Comparison of ENCODE assay signal across 8 cellular contexts in the genomic region with DNA sequence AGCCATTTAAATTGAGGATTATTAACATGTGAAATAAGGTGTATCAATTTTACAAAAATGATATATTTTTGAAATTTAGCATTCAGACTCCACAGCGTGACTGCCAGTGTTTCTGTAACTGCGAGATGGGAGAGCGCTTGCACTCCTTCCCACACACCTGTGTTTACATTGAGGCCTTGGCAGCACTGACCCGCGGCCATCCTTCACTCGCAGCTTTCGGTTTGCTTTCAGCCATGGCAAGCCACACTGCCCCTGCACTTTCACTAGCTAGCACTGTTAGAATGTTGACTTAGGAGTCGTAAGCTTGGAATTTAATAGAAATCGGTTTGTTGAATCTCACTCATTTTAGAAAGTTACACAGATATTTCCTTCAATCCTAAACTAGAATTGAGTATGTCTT.
DNase-seq lines count a peak whose midpoint lies in the region; ATAC-seq and TF ChIP-seq lines count a peak whose summit lies in the region.

No MANE protein-coding gene starts in this region.

- H3K4me3 ChIP-seq in mucosa of descending colon: no peak overlapping the region

- in situ Hi-C loops in T47D (cut with HindIII; ENCODE audit: low pct_unique_long_range_greater_than_20kb, low sequenced_read_pairs): no loop called here

- TF ChIP-seq CTCF in mucosa of descending colon (IDR thresholded peaks at IDR 0.05): no peak

- no peaks in the 10 kb centered on the region for H3K4me1 ChIP-seq in mucosa of descending colon (ENCODE audit: low read depth)

- DNase-seq in DMS53 treated with DMSO at 0.1 percent for 48 hours (lab: John Stamatoyannopoulos, UW; ENCODE audit: unreplicated experiment): peak; percentile 69
- peak; percentile 74 for DNase-seq in NCI-H2029 (lab: John Stamatoyannopoulos, UW)
- DNase-seq in T47D (ENCODE audit: low read depth in 1 of 2, low spot score in 1 of 2): peak; percentile 13 to 85
- DNase-seq in mucosa of descending colon: peak; percentile 66
- no peak for DNase-seq in T-helper 2 cell
- DNase-seq in stimulated activated CD4-positive, alpha-beta T cell treated with anti-CD3 and anti-CD28 coated beads, Interleukin-12 subunit alpha, Interleukin-12 subunit beta, amount 100 ng/mL, for 4 hours: no peak
- DNase-seq in NOMO-1 (lab: John Stamatoyannopoulos, UW; ENCODE audit: unreplicated experiment in 2 of 2): no peak

- intact Hi-C loops in mucosa of descending colon (cut with DNase I, micrococcal nuclease): no loop called here

- ATAC-seq in mucosa of descending colon (peak; percentile 97), GM19455 (IDR thresholded peaks at IDR 0.05; ENCODE audit: unreplicated experiment) (no peak)

- no peaks in the 10 kb centered on the region for H3K36me3 ChIP-seq in mucosa of descending colon (ENCODE audit: low read depth)

- H3K9me3 ChIP-seq in mucosa of descending colon: no peaks in the 10 kb centered on the region

Comparison
In these comparisons a context has a peak if more than half of its experiments do, and no peak if none do; other contexts are left out.
1. DNase-seq: peak in DMS53 treated with DMSO at 0.1 percent for 48 hours (single experiment), NCI-H2029 (single experiment), T47D (2 of 2) and mucosa of descending colon (3 of 3); none in T-helper 2 cell (0 of 5), stimulated activated CD4-positive, alpha-beta T cell treated with anti-CD3 and anti-CD28 coated beads, Interleukin-12 subunit alpha, Interleukin-12 subunit beta, amount 100 ng/mL, for 4 hours (single experiment) and NOMO-1 (0 of 2).